Comparison of ENCODE assay signal across 25 cellular contexts in the genomic region with DNA sequence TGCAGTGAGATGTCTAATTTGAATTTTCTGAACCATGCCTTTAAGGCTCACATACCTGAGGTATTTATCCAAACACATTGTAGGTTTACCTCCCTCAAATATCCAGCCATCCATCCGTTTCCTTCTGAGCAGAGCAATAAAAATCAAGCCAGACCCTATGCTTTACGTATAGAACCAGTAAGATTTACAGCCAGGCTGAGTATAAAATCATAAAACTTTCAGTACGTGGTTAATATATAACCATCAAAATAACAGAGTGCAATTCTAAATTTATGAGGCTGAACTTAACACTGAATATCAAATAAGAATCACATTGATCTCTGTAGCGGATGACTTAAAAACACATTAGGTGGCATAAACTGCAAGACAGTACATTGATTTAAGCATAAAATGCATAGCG.
"Had no signal": no experiment of that assay in that cellular context is flagged by ENCODE, and none has a peak within 500 bp of the region (broad histone marks: within the 10 kb centered on the region; RNA-seq: fewer than 3 reads in every experiment).

No MANE protein-coding gene starts in this region.

- H3K4me3 ChIP-seq: esophagus squamous epithelium, heart right ventricle, lower lobe of right lung, ovary, right lobe of liver, smooth muscle cell, testis, tibial artery had no signal

- ATAC-seq: effector memory CD8-positive, alpha-beta T cell; heart right ventricle; left cardiac atrium; left ventricle myocardium superior; lower lobe of right lung; natural killer cell had no signal

- H3K4me3 Mint-ChIP-seq: effector memory CD8-positive, alpha-beta T cell; natural killer cell; type B pancreatic cell had no signal

- H3K27ac Mint-ChIP-seq: effector memory CD8-positive, alpha-beta T cell; natural killer cell; type B pancreatic cell had no signal

- H3K27ac ChIP-seq: esophagus squamous epithelium, heart right ventricle, lower lobe of right lung, ovary, right lobe of liver, testis, tibial artery had no signal

- H3K36me3 Mint-ChIP-seq: natural killer cell, type B pancreatic cell had no signal

- DNase-seq: cortex of kidney; effector memory CD8-positive, alpha-beta T cell; erythroblast; esophagus squamous epithelium; foreskin melanocyte; glutamatergic neuron; heart right ventricle; hippocampal formation; left cardiac atrium; left ventricle myocardium superior; lower lobe of right lung; natural killer cell; occipital lobe; ovary; right lobe of liver; stimulated activated CD4-positive, alpha-beta T cell treated with anti-CD3 and anti-CD28 coated beads, Interleukin-12 subunit alpha, Interleukin-12 subunit beta, amount 100 ng/mL, for 4 hours; stimulated activated CD4-positive, alpha-beta T cell treated with anti-CD3 and anti-CD28 coated beads, Interleukin-1b, Interleukin-23, amount 100 ng/mL, for 48 hours; stimulated activated CD4-positive, alpha-beta T cell treated with anti-CD3 and anti-CD28 coated beads, Interleukin-4, amount 100 ng/mL, for 1 hour; stimulated activated CD8-positive, alpha-beta memory T cell treated with anti-CD3 and anti-CD28 coated beads, Interleukin-4, amount 100 ng/mL, for 48 hours; stimulated activated naive CD4-positive, alpha-beta T cell; substantia nigra; testis; tibial artery had no signal

- H3K9me3 ChIP-seq: esophagus squamous epithelium, heart right ventricle, lower lobe of right lung, ovary, right lobe of liver, testis, tibial artery had no signal

- H3K36me3 ChIP-seq: esophagus squamous epithelium, heart right ventricle, lower lobe of right lung, ovary, right lobe of liver, tibial artery had no signal

- H3K9me3 Mint-ChIP-seq: type B pancreatic cell had no signal

- H3K4me1 ChIP-seq: esophagus squamous epithelium, lower lobe of right lung, testis, tibial artery had no signal

- H3K4me1 Mint-ChIP-seq: natural killer cell had no signal

- H3K27me3 Mint-ChIP-seq: effector memory CD8-positive, alpha-beta T cell had no signal
